Comparison of ENCODE assay signal across 22 cellular contexts in the genomic region with DNA sequence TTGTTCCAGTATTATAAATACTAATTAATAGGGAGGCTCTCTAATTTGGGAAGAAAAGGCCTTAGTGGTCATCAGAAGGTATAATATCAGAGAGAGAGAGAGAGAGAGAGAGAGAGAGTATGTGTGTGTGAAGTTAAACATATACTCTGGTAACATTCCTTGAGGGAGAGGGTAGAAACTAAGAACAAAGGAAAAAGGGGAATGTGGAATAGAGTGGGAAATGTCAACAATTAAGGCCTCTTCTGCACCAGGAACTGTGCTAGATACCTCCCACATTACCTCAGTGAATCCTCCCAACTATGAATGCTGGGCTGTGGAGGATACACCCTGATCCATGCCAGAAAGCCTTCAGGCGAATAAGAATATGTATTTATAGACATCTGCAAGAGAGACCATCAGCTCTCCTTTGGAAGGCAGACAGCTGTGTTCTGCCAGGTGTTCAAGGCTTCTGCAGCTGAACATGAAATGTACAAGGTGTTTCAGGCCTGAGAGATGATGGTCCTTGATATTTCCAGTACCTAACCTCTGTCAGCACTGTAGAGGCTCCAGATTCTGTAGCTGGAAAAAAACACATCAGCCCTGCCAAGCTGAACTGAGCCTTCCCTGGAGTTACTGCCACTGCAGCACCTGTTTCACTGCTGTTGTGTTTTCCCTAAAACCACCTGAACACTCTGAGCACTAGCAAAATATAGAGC. TPM values are rescaled to one million over a fixed set of nuclear protein-coding genes. Genes with fewer than 3 reads are reported as not detected.
DNase-seq lines count a peak whose midpoint lies in the region; ATAC-seq and TF ChIP-seq lines count a peak whose summit lies in the region.
"Had no signal": no experiment of that assay in that cellular context is flagged by ENCODE, and none has a peak within 500 bp of the region (broad histone marks: within the 10 kb centered on the region; RNA-seq: fewer than 3 reads in every experiment).

No MANE protein-coding gene starts in this region.

- H3K36me3 Mint-ChIP-seq in GM23338 (ENCODE audit: low read depth) = no peaks in the 10 kb centered on the region
- peaks cover 0 to 3% (median 0%) of the 10 kb centered on the region in 5 donors for H3K36me3 Mint-ChIP-seq in naive thymus-derived CD4-positive, alpha-beta T cell
- H3K36me3 Mint-ChIP-seq: CD8-positive, alpha-beta T cell; neural progenitor cell had no signal

- H3K4me1 ChIP-seq in GM23338 (ENCODE audit: insufficient read depth) (peaks cover 21% of the 10 kb centered on the region), OCI-LY7 (ENCODE audit: insufficient read depth, low read length, poor library complexity, severe bottlenecking) (peaks cover 39% of the 10 kb centered on the region), right lobe of liver (peaks cover 0 to 49% (median 17%) of the 10 kb centered on the region in 4 donors)
- H3K4me1 ChIP-seq in naive thymus-derived CD4-positive, alpha-beta T cell (ENCODE audit: control insufficient read depth in 2 of 2, insufficient read depth in 2 of 2, low read length in 2 of 2) = no peaks in the 10 kb centered on the region

- H3F3A ChIP-seq in GM23338 (replicated peaks; ENCODE audit: low read depth) = no peaks in the 10 kb centered on the region

- H3K36me3 ChIP-seq in GM23338 (ENCODE audit: insufficient read depth) (no peaks in the 10 kb centered on the region), OCI-LY7 (ENCODE audit: insufficient read depth, low read length) (no peaks in the 10 kb centered on the region; the same call in 1 of the 2 replicates), right lobe of liver (no peaks in the 10 kb centered on the region)
- no peaks in the 10 kb centered on the region for H3K36me3 ChIP-seq in naive thymus-derived CD4-positive, alpha-beta T cell (ENCODE audit: control insufficient read depth in 2 of 3, insufficient read depth in 3 of 3, low read length in 3 of 3)
- H3K36me3 ChIP-seq: neural progenitor cell, Peyer's patch had no signal

- H3K9me2 ChIP-seq in GM23338 (ENCODE audit: insufficient read depth) = peaks cover 33% of the 10 kb centered on the region
- H3K9me2 ChIP-seq in OCI-LY7 (ENCODE audit: insufficient read depth, low read length) = no peaks in the 10 kb centered on the region
- H3K9me2 ChIP-seq: SK-N-SH had no signal

- peaks cover 33% of the 10 kb centered on the region for H3K4me1 Mint-ChIP-seq in GM23338
- H3K4me1 Mint-ChIP-seq in naive thymus-derived CD4-positive, alpha-beta T cell = no peaks in the 10 kb centered on the region
- H3K4me1 Mint-ChIP-seq: neural progenitor cell had no signal

- intact Hi-C loops in OCI-LY7 (cut with micrococcal nuclease; ENCODE audit: unreplicated experiment) = no loop called here
- intact Hi-C loops in right lobe of liver (cut with DNase I) = no loop called here
- intact Hi-C loops in naive thymus-derived CD4-positive, alpha-beta T cell (cut with micrococcal nuclease) = no loop called here

- DNase-seq in COLO668 (lab: John Stamatoyannopoulos, UW; ENCODE audit: unreplicated experiment) (peak; percentile 34), GM23338 (ENCODE audit: low spot score) (no peak), OCI-LY7 (ENCODE audit: low spot score) (peak; percentile 79), right lobe of liver (no peak), AG08395 (ENCODE audit: low spot score) (no peak), NCI-H2107 (lab: John Stamatoyannopoulos, UW) (no peak)
- no peak for DNase-seq in naive thymus-derived CD4-positive, alpha-beta T cell
- DNase-seq: activated CD4-positive, alpha-beta T cell treated with anti-CD3 and anti-CD28 coated beads for 1 hour; CD8-positive, alpha-beta T cell; cerebellar nuclear complex; effector CD8-positive, alpha-beta T cell; NCI-H1105; NCI-H748 treated with DMSO at 0.1 percent for 48 hours; SK-N-SH; stimulated activated CD8-positive, alpha-beta memory T cell treated with anti-CD3 and anti-CD28 coated beads, Interleukin-4, amount 100 ng/mL, for 48 hours; T1000 had no signal

- no peak overlapping the region for H3K4me3 Mint-ChIP-seq in GM23338
- H3K4me3 Mint-ChIP-seq in naive thymus-derived CD4-positive, alpha-beta T cell = no peak overlapping the region
- H3K4me3 Mint-ChIP-seq: CD8-positive, alpha-beta T cell; neural progenitor cell had no signal

- TF ChIP-seq POLR2A in right lobe of liver (IDR thresholded peaks at IDR 0.05) = no peak

- CTCF ChIA-PET in OCI-LY7 (lab: Charles Lee; ENCODE audit: unreplicated experiment) = interaction anchor here (0.6 kb wide), 1 partner anchor 86 kb away, joined by 4 read pairs; no protein-coding TSS in a partner anchor
- CTCF ChIA-PET in naive thymus-derived CD4-positive, alpha-beta T cell (lab: Charles Lee) = no interaction called here

- ATAC-seq in GM23338 = no peak
- no peak for ATAC-seq in right lobe of liver
- ATAC-seq in naive thymus-derived CD4-positive, alpha-beta T cell = no peak
- no peak for ATAC-seq in GM18519 (IDR thresholded peaks at IDR 0.05; ENCODE audit: low FRiP score, unreplicated experiment)
- ATAC-seq: activated naive CD4-positive, alpha-beta T cell treated with anti-CD3 and anti-CD28 coated beads, Interleukin-2, amount 50 U/mL, for 72 hours; CD8-positive, alpha-beta T cell; esophagus mucosa had no signal

- H3K9me3 ChIP-seq in OCI-LY7 (ENCODE audit: low read length) = no peaks in the 10 kb centered on the region
- no peaks in the 10 kb centered on the region for H3K9me3 ChIP-seq in right lobe of liver
- peaks cover 0 to 6% (median 0%) of the 10 kb centered on the region in 3 experiments for H3K9me3 ChIP-seq in naive thymus-derived CD4-positive, alpha-beta T cell (ENCODE audit: control insufficient read depth in 2 of 3, low read length in 3 of 3)
- H3K9me3 ChIP-seq: Peyer's patch, SK-N-SH had no signal

- no peak overlapping the region for H3K27ac ChIP-seq in GM23338 (ENCODE audit: low read depth)
- H3K27ac ChIP-seq in OCI-LY7 (ENCODE audit: low read depth, low read length, poor library complexity, severe bottlenecking) = peak overlapping the region; percentile 92
- peak overlapping the region in 2 of 3 donors; percentile 75 to 90 for H3K27ac ChIP-seq in right lobe of liver
- no peak overlapping the region for H3K27ac ChIP-seq in naive thymus-derived CD4-positive, alpha-beta T cell (ENCODE audit: low read depth, low read length)
- H3K27ac ChIP-seq: KMS-11, neural progenitor cell had no signal

- H3K79me2 ChIP-seq in GM23338 (replicated peaks; ENCODE audit: insufficient read depth) (no peaks in the 10 kb centered on the region), OCI-LY7 (ENCODE audit: insufficient read depth, low read depth, low read length) (no peaks in the 10 kb centered on the region)

- H2AFZ ChIP-seq in GM23338 = peak overlapping the region; percentile 90
- H2AFZ ChIP-seq in OCI-LY7 (ENCODE audit: low read length) = no peak overlapping the region; the same call in 1 of the 2 replicates

- TF ChIP-seq CTCF in GM23338 (conservative IDR thresholded peaks at IDR 0.05; ENCODE audit: low read depth in 2 of 2) (no peak), OCI-LY7 (conservative IDR thresholded peaks at IDR 0.05; ENCODE audit: low read length) (no peak), right lobe of liver (IDR thresholded peaks at IDR 0.05) (no peak)

- POLR2A ChIA-PET in OCI-LY7 (lab: Charles Lee) = interaction anchor here (0.6 to 1.9 kb wide), 7 partner anchors 8 to 1899 kb away, joined by 3 to 10 read pairs (median 3); partner anchors contain the start of gene TTF2
- POLR2A ChIA-PET in naive thymus-derived CD4-positive, alpha-beta T cell (lab: Charles Lee) = no interaction called here

- peaks cover 3% of the 10 kb centered on the region; the same call in 2 of the 3 replicates for H3K9me3 Mint-ChIP-seq in GM23338
- H3K9me3 Mint-ChIP-seq in naive thymus-derived CD4-positive, alpha-beta T cell = peaks cover 2 to 17% (median 4%) of the 10 kb centered on the region in 11 donors
- H3K9me3 Mint-ChIP-seq: neural progenitor cell had no signal

- H3K4me3 ChIP-seq in GM23338 (no peak overlapping the region), OCI-LY7 (ENCODE audit: low read depth, low read length, poor library complexity, severe bottlenecking) (peak overlapping the region; percentile 48), right lobe of liver (no peak overlapping the region)
- H3K4me3 ChIP-seq in naive thymus-derived CD4-positive, alpha-beta T cell (ENCODE audit: low read length) = no peak overlapping the region
- H3K4me3 ChIP-seq: neural progenitor cell, Peyer's patch had no signal

- H4K20me1 ChIP-seq in GM23338 (replicated peaks; ENCODE audit: insufficient read depth) = no peaks in the 10 kb centered on the region
- no peaks in the 10 kb centered on the region for H4K20me1 ChIP-seq in OCI-LY7 (ENCODE audit: insufficient read depth, low read length)

- 0 out of 2 replicates have a peak, but pooled peaks cover 4% of the 10 kb centered on the region for H3K27me3 ChIP-seq in GM23338 (ENCODE audit: insufficient read depth)
- H3K27me3 ChIP-seq in right lobe of liver = no peaks in the 10 kb centered on the region
- H3K27me3 ChIP-seq in naive thymus-derived CD4-positive, alpha-beta T cell (ENCODE audit: control insufficient read depth in 2 of 2, insufficient read depth in 2 of 2, low read length in 2 of 2) = no peaks in the 10 kb centered on the region
- H3K27me3 ChIP-seq: neural progenitor cell, Peyer's patch had no signal

- H3K4me2 ChIP-seq in GM23338 = peak overlapping the region; percentile 61; the same call in 1 of the 2 replicates
- peak overlapping the region; percentile 81 for H3K4me2 ChIP-seq in OCI-LY7 (ENCODE audit: low read length)
- H3K4me2 ChIP-seq: KMS-11, neural progenitor cell, SK-N-SH had no signal

- BruUV-seq in OCI-LY7 (replicated peaks; lab: Mats Ljungman, UMichigan) = no TSS peak

- H3K27ac Mint-ChIP-seq in GM23338 = no peak overlapping the region
- H3K27ac Mint-ChIP-seq in naive thymus-derived CD4-positive, alpha-beta T cell = no peak overlapping the region
- H3K27ac Mint-ChIP-seq: CD8-positive, alpha-beta T cell; neural progenitor cell had no signal

- peaks cover 5% of the 10 kb centered on the region for H3K27me3 Mint-ChIP-seq in GM23338 (ENCODE audit: insufficient read depth, low read depth, poor library complexity)
- peaks cover 0 to 22% (median 20%) of the 10 kb centered on the region in 5 donors for H3K27me3 Mint-ChIP-seq in naive thymus-derived CD4-positive, alpha-beta T cell

- no CpG with 5 or more reads among the region's 1 CpG for WGBS in right lobe of liver (ENCODE audit: insufficient coverage, low coverage, low lambda C conversion rate, missing lambda C conversion rate)

TF ChIP-seq in GM23338, 12 proteins besides CTCF, POLR2A, EP300 and RAD21 (continues in another document):
- TF ChIP-seq ZNF331 (CRISPR knock-in tag; IDR thresholded peaks at IDR 0.05; ENCODE audit: low read depth) (no peak), STAT1 (IDR thresholded peaks at IDR 0.05; ENCODE audit: unreplicated experiment) (no peak), POLR2AphosphoS5 (IDR thresholded peaks at IDR 0.05; ENCODE audit: low read depth) (no peak), EZH2phosphoT487 (IDR thresholded peaks at IDR 0.05; ENCODE audit: unreplicated experiment) (no peak)

RNA-seq across cellular contexts. Expression of gene TBX15, which starts 29.1 kb away (rescaled TPM):
- total RNA-seq in GM23338 (2014; rRNA removed; shearing (Covaris generic)) = 0.21 TPM in 1 of 2 replicates, not detected in the other
- not detected in 2 replicates for polyA plus RNA-seq in GM23338 (2016; fragmentation: Nextera tagmentation; extraction: Ambion mirVana)
- 0.22 TPM in 1 of 2 replicates, not detected in the other for total RNA-seq in OCI-LY7 (2014; rRNA removed; shearing (Covaris generic))
- total RNA-seq in OCI-LY7 (2022) (not detected in 2 replicates), right lobe of liver (10 to 100 TPM in 5 of 6 experiments, under 1 TPM in 1; 0.29 to 56.5 (median 16.5) TPM)
- total RNA-seq in naive thymus-derived CD4-positive, alpha-beta T cell = not detected
- polyA plus RNA-seq in naive thymus-derived CD4-positive, alpha-beta T cell = not detected
- total RNA-seq: activated naive CD4-positive, alpha-beta T cell treated with anti-CD3 and anti-CD28 coated beads, Interleukin-2, amount 50 U/mL, for 72 hours; esophagus mucosa had no signal

Comparison
In these comparisons a context has a peak if more than half of its experiments do, and no peak if none do; other contexts are left out.
1. DNase-seq: peak in COLO668 (single experiment) and OCI-LY7 (single experiment); none in GM23338 (single experiment), right lobe of liver (0 of 3), AG08395 (single experiment), NCI-H2107 (single experiment) and naive thymus-derived CD4-positive, alpha-beta T cell (0 of 9).
2. H3K27ac ChIP-seq: peak in OCI-LY7 (single experiment) and right lobe of liver (2 of 3); none in GM23338 (single experiment) and naive thymus-derived CD4-positive, alpha-beta T cell (single experiment).